In genomic region chr18:7946724-7947377, GRCh38 we compare ENCODE assay signal across 8 cellular contexts.
DNase-seq lines count a peak whose midpoint lies in the region; ATAC-seq, FAIRE-seq and TF ChIP-seq lines count a peak whose summit lies in the region.

No MANE protein-coding gene starts in this region.

- DNase-seq in activated T-cell treated with anti-CD3 and anti-CD28 coated beads, Interleukin-2, amount 50 U/mL, for 4 hours, result peak; percentile 4
- DNase-seq in activated T-cell treated with anti-CD3 and anti-CD28 coated beads, Interleukin-2, amount 50 U/mL, for 1 hour, result no peak
- DNase-seq in SK-N-MC (ENCODE audit: low read depth, low spot score), result no peak
- peak; percentile 90 for DNase-seq in fibroblast of peridontal ligament (ENCODE audit: extremely low read depth)
- DNase-seq in occipital lobe (lab: John Stamatoyannopoulos, UW), result peak; percentile 20
- no peak for DNase-seq in GM12892 (ENCODE audit: insufficient read length)

- peak overlapping the region; percentile 29; the same call in 1 of the 2 replicates for H3K4me3 ChIP-seq in SK-N-MC

- no peak for TF ChIP-seq POLR2A in GM12892 (IDR thresholded peaks at IDR 0.05; ENCODE audit: low read depth, low read length)

- H3K36me3 Mint-ChIP-seq in activated T-cell treated with anti-CD3 and anti-CD28 coated beads, Interleukin-2, amount 50 U/mL, for 4 hours (ENCODE audit: insufficient read depth), result no peaks in the 10 kb centered on the region

- H3K4me3 Mint-ChIP-seq in activated T-cell treated with anti-CD3 and anti-CD28 coated beads, Interleukin-2, amount 50 U/mL, for 4 hours, result peak overlapping the region; percentile 46

- H3K9ac ChIP-seq in SK-N-MC (ENCODE audit: insufficient read length), result no peak overlapping the region

- no peaks in the 10 kb centered on the region for H3K27me3 Mint-ChIP-seq in activated T-cell treated with anti-CD3 and anti-CD28 coated beads, Interleukin-2, amount 50 U/mL, for 4 hours (ENCODE audit: low read depth)

- peaks cover 7% of the 10 kb centered on the region for H3K4me1 Mint-ChIP-seq in activated T-cell treated with anti-CD3 and anti-CD28 coated beads, Interleukin-2, amount 50 U/mL, for 4 hours (ENCODE audit: low read depth)

- H3K9me3 ChIP-seq in SK-N-MC (ENCODE audit: low read depth, low read length), result no peaks in the 10 kb centered on the region

- H3K9me3 Mint-ChIP-seq in activated T-cell treated with anti-CD3 and anti-CD28 coated beads, Interleukin-2, amount 50 U/mL, for 4 hours, result no peaks in the 10 kb centered on the region

- peak; percentile 16 to 35 for ATAC-seq in activated T-cell treated with anti-CD3 and anti-CD28 coated beads, Interleukin-2, amount 50 U/mL, for 4 hours
- no peak for ATAC-seq in HG02852 (IDR thresholded peaks at IDR 0.05; ENCODE audit: unreplicated experiment)
- ATAC-seq in HG03460 (IDR thresholded peaks at IDR 0.05; ENCODE audit: unreplicated experiment), result no peak

- H3K27ac ChIP-seq in SK-N-MC, result no peak overlapping the region

- FAIRE-seq in GM12892 (lab: Jason Lieb, UNC), result no peak

- H3K36me3 ChIP-seq in SK-N-MC (ENCODE audit: insufficient read depth, low read length), result no peaks in the 10 kb centered on the region

Comparison
In these comparisons a context has a peak if more than half of its experiments do, and no peak if none do; other contexts are left out.
1. DNase-seq: peak in activated T-cell treated with anti-CD3 and anti-CD28 coated beads, Interleukin-2, amount 50 U/mL, for 4 hours (single experiment), fibroblast of peridontal ligament (single experiment) and occipital lobe (single experiment); none in activated T-cell treated with anti-CD3 and anti-CD28 coated beads, Interleukin-2, amount 50 U/mL, for 1 hour (single experiment), SK-N-MC (single experiment) and GM12892 (single experiment).
2. ATAC-seq: peak in activated T-cell treated with anti-CD3 and anti-CD28 coated beads, Interleukin-2, amount 50 U/mL, for 4 hours (2 of 2); none in HG02852 (single experiment) and HG03460 (single experiment).